28 cellular contexts compared by ENCODE assay signal in the genomic region with DNA sequence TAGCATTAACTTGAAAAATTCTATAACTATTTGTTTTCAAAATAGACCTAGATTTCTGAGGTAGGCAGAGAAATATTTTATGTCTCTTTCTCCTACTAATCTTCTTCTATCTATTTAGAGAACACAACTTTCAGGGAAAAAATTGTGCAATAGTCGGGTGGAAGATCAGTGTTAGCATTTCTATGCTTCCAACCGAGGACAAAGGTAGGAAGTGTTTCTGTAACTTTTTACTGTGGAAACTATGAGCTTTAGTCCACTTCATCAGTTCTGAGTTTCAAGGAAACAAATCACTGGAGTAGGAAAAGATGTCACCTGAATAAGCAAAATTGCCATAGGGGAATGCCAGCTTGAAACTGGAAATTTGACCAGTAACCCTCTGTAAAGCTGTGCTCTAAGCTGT.
"Had no signal": no experiment of that assay in that cellular context is flagged by ENCODE, and none has a peak within 500 bp of the region (broad histone marks: within the 10 kb centered on the region; RNA-seq: fewer than 3 reads in every experiment).

No MANE protein-coding gene starts in this region.

- H3K4me2 ChIP-seq: neural progenitor cell had no signal

- H3K4me3 ChIP-seq: left lung, lung, neural progenitor cell, ovary, right atrium auricular region, skin epidermis, stomach, suprapubic skin, thoracic aorta, tibial artery, upper lobe of right lung had no signal

- H3K27ac ChIP-seq: left lung, neural progenitor cell, neutrophil, ovary, right atrium auricular region, skin epidermis, stomach, suprapubic skin, thoracic aorta, tibial artery, upper lobe of right lung had no signal

- H3K4me1 ChIP-seq: left lung, neural progenitor cell, right atrium auricular region, tibial artery, upper lobe of right lung had no signal

- DNase-seq: hippocampal formation; kidney glomerular epithelial cell; left cardiac atrium; left lung; mesendoderm; naive B cell; natural killer cell; nephron progenitor cell; occipital lobe; ovary; stimulated activated CD4-positive, alpha-beta T cell treated with anti-CD3 and anti-CD28 coated beads, Interleukin-12 subunit alpha, Interleukin-12 subunit beta, amount 100 ng/mL, for 4 hours; stimulated activated CD4-positive, alpha-beta T cell treated with anti-CD3 and anti-CD28 coated beads, Interleukin-15, amount 100 ng/mL, for 24 hours; stimulated activated CD4-positive, alpha-beta T cell treated with anti-CD3 and anti-CD28 coated beads, Interleukin-2, amount 100 ng/mL, for 24 hours; stimulated activated CD4-positive, alpha-beta T cell treated with anti-CD3 and anti-CD28 coated beads, Interleukin-4, amount 100 ng/mL, for 1 hour; stimulated activated naive B cell treated with anti-CD40 and anti-IgM and Interleukin-4, amounts not matched to agents 10 μg/mL and 1 μg/mL and 100 μg/mL, for 72 hours; stimulated activated naive CD8-positive, alpha-beta T cell treated with anti-CD3 and anti-CD28 coated beads, Interleukin-15, Interleukin-2, amounts not matched to agents 100 U/mL and 50 U/mL, for 24 hours; stomach; tibial artery; trophoblast cell; upper lobe of right lung had no signal

- H3K9ac ChIP-seq: neural progenitor cell had no signal

- ATAC-seq: left lung; natural killer cell; sciatic nerve; stimulated activated naive B cell treated with anti-CD40 and anti-IgM and Interleukin-4, amounts not matched to agents 10 μg/mL and 1 μg/mL and 100 μg/mL, for 72 hours; stimulated activated naive CD8-positive, alpha-beta T cell treated with anti-CD3 and anti-CD28 coated beads, Interleukin-15, Interleukin-2, amounts not matched to agents 100 U/mL and 50 U/mL, for 24 hours; upper lobe of right lung had no signal

- H3K36me3 ChIP-seq: left lung, neural progenitor cell, neutrophil, ovary, right atrium auricular region, stomach, suprapubic skin, thoracic aorta, tibial artery, upper lobe of right lung had no signal

- H3K9me3 ChIP-seq: neutrophil, ovary, right atrium auricular region, suprapubic skin, thoracic aorta, tibial artery, upper lobe of right lung had no signal

- H3K27me3 ChIP-seq: left lung, neural progenitor cell, neutrophil, ovary, right atrium auricular region, stomach, suprapubic skin, tibial artery, upper lobe of right lung had no signal

- H2AFZ ChIP-seq: neural progenitor cell had no signal
